ENCODE assay signal across 9 cellular contexts in genomic region chr12:52691076-52691764, GRCh38. TPM values are rescaled to one million over a fixed set of nuclear protein-coding genes. Genes with fewer than 3 reads are reported as not detected.
DNase-seq lines count a peak whose midpoint lies in the region; ATAC-seq and TF ChIP-seq lines count a peak whose summit lies in the region.
"Had no signal": no experiment of that assay in that cellular context is flagged by ENCODE, and none has a peak within 500 bp of the region (broad histone marks: within the 10 kb centered on the region; RNA-seq: fewer than 3 reads in every experiment).

No MANE protein-coding gene starts in this region.

- no peaks in the 10 kb centered on the region for H4K20me1 ChIP-seq in hepatocyte (ENCODE audit: insufficient read depth, poor library complexity, severe bottlenecking)

- H3K27ac ChIP-seq in hepatocyte: no peak overlapping the region
- H3K27ac ChIP-seq: neutrophil had no signal

- H3K36me3 Mint-ChIP-seq in activated T-cell treated with anti-CD3 and anti-CD28 coated beads, Interleukin-2, amount 50 U/mL, for 4 hours (ENCODE audit: insufficient read depth): no peaks in the 10 kb centered on the region

- H3K79me2 ChIP-seq in hepatocyte: no peaks in the 10 kb centered on the region

- peak; percentile 78 to 82 for ATAC-seq in activated T-cell treated with anti-CD3 and anti-CD28 coated beads, Interleukin-2, amount 50 U/mL, for 4 hours
- ATAC-seq in HG02759 (IDR thresholded peaks at IDR 0.05; ENCODE audit: unreplicated experiment): no peak

- H3K27me3 ChIP-seq in hepatocyte: peaks cover 66% of the 10 kb centered on the region

- H3K9me3 Mint-ChIP-seq in activated T-cell treated with anti-CD3 and anti-CD28 coated beads, Interleukin-2, amount 50 U/mL, for 4 hours: no peaks in the 10 kb centered on the region

- peaks cover 10% of the 10 kb centered on the region for H3K4me1 ChIP-seq in hepatocyte (ENCODE audit: insufficient read depth)

- 8% methylated on average over 33 of the region's 45 CpGs for WGBS in hepatocyte (ENCODE audit: low lambda C conversion rate, missing lambda C conversion rate)

- DNase-seq in NCI-H345 (lab: John Stamatoyannopoulos, UW) (peak; percentile 47), NCI-H345 treated with DMSO at 0.1 percent for 48 hours (lab: John Stamatoyannopoulos, UW; ENCODE audit: unreplicated experiment) (no peak), hepatocyte (ENCODE audit: low spot score) (peak; percentile 47), GOT3 (lab: John Stamatoyannopoulos, UW) (no peak), GM13976 (ENCODE audit: low spot score) (no peak)
- DNase-seq in activated T-cell treated with anti-CD3 and anti-CD28 coated beads, Interleukin-2, amount 50 U/mL, for 4 hours: peak; percentile 45
- DNase-seq in stimulated activated CD4-positive, alpha-beta T cell treated with anti-CD3 and anti-CD28 coated beads, Interleukin-15, amount 100 ng/mL, for 1 hour (ENCODE audit: low read depth in 1 of 2, low spot score in 1 of 2): peak; percentile 19 to 33

- TF ChIP-seq CTCF in hepatocyte (IDR thresholded peaks at IDR 0.05; ENCODE audit: poor library complexity) (no peak), GM13976 (IDR thresholded peaks at IDR 0.05; ENCODE audit: borderline replicate concordance, control extremely low read depth, extremely low read depth, insufficient read depth, missing control alignments) (no peak)

- H3K4me3 ChIP-seq in hepatocyte: no peak overlapping the region

- H3K4me1 Mint-ChIP-seq in activated T-cell treated with anti-CD3 and anti-CD28 coated beads, Interleukin-2, amount 50 U/mL, for 4 hours (ENCODE audit: low read depth): peaks cover 45% of the 10 kb centered on the region

- in situ Hi-C loops in GM13976 (cut with MboI; ENCODE audit: low sequenced_read_pairs, unreplicated experiment): no loop called here

- H3K4me2 ChIP-seq in hepatocyte: peak overlapping the region; percentile 88

- no peaks in the 10 kb centered on the region for H3K9me2 ChIP-seq in hepatocyte (replicated peaks; ENCODE audit: insufficient read depth)

- H3K27me3 Mint-ChIP-seq in activated T-cell treated with anti-CD3 and anti-CD28 coated beads, Interleukin-2, amount 50 U/mL, for 4 hours (ENCODE audit: low read depth): peaks cover 4% of the 10 kb centered on the region

- H3K4me3 Mint-ChIP-seq in activated T-cell treated with anti-CD3 and anti-CD28 coated beads, Interleukin-2, amount 50 U/mL, for 4 hours: peak overlapping the region; percentile 80

- no peaks in the 10 kb centered on the region for H3K36me3 ChIP-seq in hepatocyte (replicated peaks; ENCODE audit: insufficient read depth, low read depth)
- H3K36me3 ChIP-seq: neutrophil had no signal

- no peak overlapping the region for H2AFZ ChIP-seq in hepatocyte

- no peaks in the 10 kb centered on the region for H3K9me3 ChIP-seq in hepatocyte (ENCODE audit: low read depth)
- H3K9me3 ChIP-seq: neutrophil had no signal

RNA-seq across cellular contexts. Expression of gene KRT1, which starts 11.0 kb away (rescaled TPM):
- under 1 TPM in 1 of 3 donors, not detected in 2; 0.37 TPM for total RNA-seq in activated T-cell treated with anti-CD3 and anti-CD28 coated beads, Interleukin-2, amount 50 U/mL, for 4 hours
- total RNA-seq in hepatocyte: 0.13 TPM in 1 of 2 replicates, not detected in the other
- not detected in 2 replicates for polyA plus RNA-seq in hepatocyte

RNA-seq across cellular contexts. Expression of gene KRT77, which starts 12.1 kb away (rescaled TPM):
- not detected for total RNA-seq in activated T-cell treated with anti-CD3 and anti-CD28 coated beads, Interleukin-2, amount 50 U/mL, for 4 hours
- not detected in 2 replicates for total RNA-seq in hepatocyte
- polyA plus RNA-seq in hepatocyte: not detected in 2 replicates

RNA-seq across cellular contexts. Expression of gene KRT2, which starts 39.2 kb away (rescaled TPM):
- total RNA-seq in activated T-cell treated with anti-CD3 and anti-CD28 coated beads, Interleukin-2, amount 50 U/mL, for 4 hours: not detected
- total RNA-seq in hepatocyte: not detected in 2 replicates
- not detected in 2 replicates for polyA plus RNA-seq in hepatocyte

Comparison
In these comparisons a context has a peak if more than half of its experiments do, and no peak if none do; other contexts are left out.
1. DNase-seq: peak in NCI-H345 (single experiment), activated T-cell treated with anti-CD3 and anti-CD28 coated beads, Interleukin-2, amount 50 U/mL, for 4 hours (single experiment), hepatocyte (single experiment) and stimulated activated CD4-positive, alpha-beta T cell treated with anti-CD3 and anti-CD28 coated beads, Interleukin-15, amount 100 ng/mL, for 1 hour (2 of 2); none in NCI-H345 treated with DMSO at 0.1 percent for 48 hours (single experiment), GOT3 (single experiment) and GM13976 (single experiment).